24 cellular contexts compared by ENCODE assay signal in genomic region chr2:113209869-113210305, GRCh38. TPM values are rescaled to one million over a fixed set of nuclear protein-coding genes. Genes with fewer than 3 reads are reported as not detected.
DNase-seq lines count a peak whose midpoint lies in the region; ATAC-seq, FAIRE-seq and TF ChIP-seq lines count a peak whose summit lies in the region.
"Had no signal": no experiment of that assay in that cellular context is flagged by ENCODE, and none has a peak within 500 bp of the region (broad histone marks: within the 10 kb centered on the region; RNA-seq: fewer than 3 reads in every experiment).

No MANE protein-coding gene starts in this region.

- H3K27me3 Mint-ChIP-seq in HFFc6 (ENCODE audit: insufficient read depth): peaks cover 2% of the 10 kb centered on the region; the same call in 1 of the 2 replicates
- peaks cover 12% of the 10 kb centered on the region for H3K27me3 Mint-ChIP-seq in astrocyte (ENCODE audit: low read depth, unreplicated experiment)
- peaks cover 10% of the 10 kb centered on the region for H3K27me3 Mint-ChIP-seq in memory B cell
- H3K27me3 Mint-ChIP-seq: activated CD4-positive, alpha-beta T cell treated with anti-CD3 and anti-CD28 coated beads for 36 hours had no signal

- no peak overlapping the region for H2AFZ ChIP-seq in astrocyte (ENCODE audit: low read depth, low read length)

- no peaks in the 10 kb centered on the region for H3K36me3 ChIP-seq in astrocyte (ENCODE audit: insufficient read depth, low read length)
- H3K36me3 ChIP-seq in suprapubic skin: no peaks in the 10 kb centered on the region
- H3K36me3 ChIP-seq: heart left ventricle, Peyer's patch, thoracic aorta had no signal

- DNase-seq in HFFc6 (no peak), astrocyte (ENCODE audit: low read depth) (no peak), memory B cell (ENCODE audit: low spot score in 2 of 2) (no peak), suprapubic skin (ENCODE audit: low spot score in 2 of 2) (peak in 1 of 2 donors; percentile 48), 8988T (no peak), NCI-H510A (lab: John Stamatoyannopoulos, UW) (no peak)
- DNase-seq: activated CD4-positive, alpha-beta T cell treated with anti-CD3 and anti-CD28 coated beads for 36 hours; activated naive CD4-positive, alpha-beta T cell; activated T-cell treated with anti-CD3 and anti-CD28 coated beads, Interleukin-2, amount 50 U/mL, for 4 hours; amygdala; CD8-positive, alpha-beta T cell; dermis blood vessel endothelial cell; GOT3; heart left ventricle; left cardiac atrium; MV-4-11; NCI-H146; NCI-H526; Peyer's patch; retina; stimulated activated CD4-positive, alpha-beta T cell treated with anti-CD3 and anti-CD28 coated beads, Interleukin-4, amount 100 ng/mL, for 24 hours; stimulated activated naive CD4-positive, alpha-beta T cell treated with Interleukin-2 at 50 U/mL for 16 hours had no signal

- no peak for TF ChIP-seq EP300 in suprapubic skin (IDR thresholded peaks at IDR 0.05)

- 67% methylated on average over 7 of the region's 7 CpGs for WGBS in suprapubic skin

- no peaks in the 10 kb centered on the region for H3K36me3 Mint-ChIP-seq in HFFc6 (ENCODE audit: low read depth)
- H3K36me3 Mint-ChIP-seq in astrocyte (ENCODE audit: low read depth, unreplicated experiment): peaks cover 2% of the 10 kb centered on the region
- no peaks in the 10 kb centered on the region for H3K36me3 Mint-ChIP-seq in memory B cell
- H3K36me3 Mint-ChIP-seq: CD8-positive, alpha-beta T cell had no signal

- H3K9me3 ChIP-seq in astrocyte (ENCODE audit: insufficient read depth, low read depth, low read length) (no peaks in the 10 kb centered on the region), suprapubic skin (no peaks in the 10 kb centered on the region)
- H3K9me3 ChIP-seq: heart left ventricle, Peyer's patch, thoracic aorta had no signal

- H3K9me3 Mint-ChIP-seq in HFFc6: no peaks in the 10 kb centered on the region
- peaks cover 3% of the 10 kb centered on the region for H3K9me3 Mint-ChIP-seq in astrocyte (ENCODE audit: unreplicated experiment)
- no peaks in the 10 kb centered on the region for H3K9me3 Mint-ChIP-seq in memory B cell
- H3K9me3 Mint-ChIP-seq: activated T-cell treated with anti-CD3 and anti-CD28 coated beads, Interleukin-2, amount 50 U/mL, for 4 hours; CD8-positive, alpha-beta T cell had no signal

- no peak for TF ChIP-seq CTCF in HFFc6 (IDR thresholded peaks at IDR 0.05)
- no peak for TF ChIP-seq CTCF in astrocyte (IDR thresholded peaks at IDR 0.05; ENCODE audit: insufficient read depth, low read depth, low read length)
- TF ChIP-seq CTCF in suprapubic skin (IDR thresholded peaks at IDR 0.05): no peak

- H3K27me3 ChIP-seq in astrocyte (ENCODE audit: insufficient read depth, low read length): no peaks in the 10 kb centered on the region
- no peaks in the 10 kb centered on the region for H3K27me3 ChIP-seq in suprapubic skin
- H3K27me3 ChIP-seq: heart left ventricle, Peyer's patch had no signal

- H3K4me3 Mint-ChIP-seq in HFFc6 (no peak overlapping the region), astrocyte (ENCODE audit: unreplicated experiment) (no peak overlapping the region), memory B cell (no peak overlapping the region)
- H3K4me3 Mint-ChIP-seq: activated CD4-positive, alpha-beta T cell treated with anti-CD3 and anti-CD28 coated beads for 36 hours; activated T-cell treated with anti-CD3 and anti-CD28 coated beads, Interleukin-2, amount 50 U/mL, for 4 hours; CD8-positive, alpha-beta T cell had no signal

- H3K27ac Mint-ChIP-seq in HFFc6: peak overlapping the region; percentile 67; the same call in 1 of the 2 replicates
- H3K27ac Mint-ChIP-seq in astrocyte (ENCODE audit: unreplicated experiment): peak overlapping the region; percentile 72
- H3K27ac Mint-ChIP-seq in memory B cell: peak overlapping the region; percentile 76
- H3K27ac Mint-ChIP-seq: activated CD4-positive, alpha-beta T cell treated with anti-CD3 and anti-CD28 coated beads for 36 hours; CD8-positive, alpha-beta T cell had no signal

- FAIRE-seq in astrocyte (lab: Jason Lieb, UNC): no peak

- no peaks in the 10 kb centered on the region for H4K20me1 ChIP-seq in astrocyte (ENCODE audit: insufficient read depth, low read length)

- peaks cover 47% of the 10 kb centered on the region for H3K4me1 Mint-ChIP-seq in HFFc6 (ENCODE audit: low read depth)
- peaks cover 21% of the 10 kb centered on the region for H3K4me1 Mint-ChIP-seq in astrocyte (ENCODE audit: low read depth, unreplicated experiment)
- H3K4me1 Mint-ChIP-seq in memory B cell: peaks cover 11% of the 10 kb centered on the region

- no peak overlapping the region for H3K4me3 ChIP-seq in astrocyte (ENCODE audit: insufficient read depth, low read depth, low read length)
- H3K4me3 ChIP-seq in suprapubic skin: no peak overlapping the region
- H3K4me3 ChIP-seq: heart left ventricle, Peyer's patch, thoracic aorta had no signal

- no peak for TF ChIP-seq POLR2A in suprapubic skin (IDR thresholded peaks at IDR 0.05)

- H3K27ac ChIP-seq in astrocyte (ENCODE audit: low read depth, low read length): no peak overlapping the region
- peak overlapping the region; percentile 79 for H3K27ac ChIP-seq in suprapubic skin
- H3K27ac ChIP-seq: thoracic aorta had no signal

- H3K79me2 ChIP-seq in astrocyte (ENCODE audit: insufficient read depth, low read length): no peaks in the 10 kb centered on the region

- no peak overlapping the region for H3K9ac ChIP-seq in astrocyte (ENCODE audit: low read length)

- H3K4me2 ChIP-seq in astrocyte (ENCODE audit: low read length): no peak overlapping the region

- ATAC-seq in memory B cell (ENCODE audit: low read depth) (no peak), GM21515 (IDR thresholded peaks at IDR 0.05; ENCODE audit: unreplicated experiment) (no peak)
- ATAC-seq: activated CD4-positive, alpha-beta T cell treated with anti-CD3 and anti-CD28 coated beads for 36 hours; activated T-cell treated with anti-CD3 and anti-CD28 coated beads, Interleukin-2, amount 50 U/mL, for 4 hours; CD8-positive, alpha-beta T cell; heart left ventricle; left cardiac atrium had no signal

- H3K4me1 ChIP-seq in astrocyte (ENCODE audit: insufficient read depth, low read length): peaks cover 24% of the 10 kb centered on the region
- peaks cover 51% of the 10 kb centered on the region for H3K4me1 ChIP-seq in suprapubic skin

RNA-seq across cellular contexts. Expression of gene PSD4, which starts 36.1 kb away (rescaled TPM):
- 1 to 10 TPM in 5 of 6 experiments, under 1 TPM in 1; 0.76 to 1.8 (median 1.1) TPM for total RNA-seq in HFFc6 (2021; fragmentation: NEBNext Ultra II Directional; extraction: Animal tissue kit (Norgen Biotek cat#: 25700))
- total RNA-seq in astrocyte (2.6 and 4.0 TPM in 2 replicates), suprapubic skin (100 to 1,000 TPM in 1 of 4 donors, 10 to 100 TPM in 3; 53.8 to 102 (median 88.0) TPM)

Comparison
In these comparisons a context has a peak if more than half of its experiments do, and no peak if none do; other contexts are left out.
1. RNA of gene PSD4, which starts 36.1 kb away (total RNA-seq): 53.8 to 102 TPM in suprapubic skin; 2.6 to 4.0 TPM in astrocyte and 0.76 to 1.8 TPM in HFFc6; every median in the first group is over 10 times any median in the second.
2. Peak in every context shown above with its lines, with median percentiles within 50 percentile points of each other: H3K27ac Mint-ChIP-seq.